In the genomic region with DNA sequence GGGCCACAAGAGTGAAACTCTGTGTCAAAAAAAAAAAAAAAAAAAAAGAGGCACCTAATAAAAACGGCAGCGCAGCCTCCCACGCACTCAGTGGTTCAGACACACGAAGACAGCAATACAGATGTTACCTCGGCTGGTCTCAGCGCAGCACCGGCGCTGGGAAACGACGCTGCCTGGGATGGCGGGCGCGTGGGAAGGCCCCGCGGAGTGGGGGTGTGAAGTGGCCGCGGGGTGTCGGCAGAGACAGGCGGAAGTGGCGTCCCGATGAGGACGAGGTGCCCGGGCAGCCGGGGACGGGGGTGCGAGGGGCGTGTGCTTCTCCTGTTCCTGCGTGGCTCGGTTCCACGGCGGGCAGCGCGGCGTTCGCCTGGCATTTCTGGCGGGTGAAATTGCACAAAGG, we compare ENCODE assay signal across 2 cellular contexts.
TF ChIP-seq lines count a peak whose summit lies in the region.

No MANE protein-coding gene starts in this region.

TF ChIP-seq in SK-N-SH, 30 proteins besides CTCF, POLR2A, EP300 and RAD21 (continued from another document):
- no peak for TF ChIP-seq SMC3 (IDR thresholded peaks at IDR 0.05; ENCODE audit: low read depth, low read length)
- TF ChIP-seq RXRA (IDR thresholded peaks at IDR 0.05; ENCODE audit: borderline replicate concordance, low read depth), result no peak
- TF ChIP-seq TAF1 (IDR thresholded peaks at IDR 0.05; ENCODE audit: borderline replicate concordance, low read depth, low read length), result no peak

TF ChIP-seq in SK-N-SH treated with all-trans-retinoic acid at 6 μM for 48 hours, 23 proteins besides CTCF, POLR2A, EP300 and RAD21 (continued from another document):
- TF ChIP-seq, protein P1, sequence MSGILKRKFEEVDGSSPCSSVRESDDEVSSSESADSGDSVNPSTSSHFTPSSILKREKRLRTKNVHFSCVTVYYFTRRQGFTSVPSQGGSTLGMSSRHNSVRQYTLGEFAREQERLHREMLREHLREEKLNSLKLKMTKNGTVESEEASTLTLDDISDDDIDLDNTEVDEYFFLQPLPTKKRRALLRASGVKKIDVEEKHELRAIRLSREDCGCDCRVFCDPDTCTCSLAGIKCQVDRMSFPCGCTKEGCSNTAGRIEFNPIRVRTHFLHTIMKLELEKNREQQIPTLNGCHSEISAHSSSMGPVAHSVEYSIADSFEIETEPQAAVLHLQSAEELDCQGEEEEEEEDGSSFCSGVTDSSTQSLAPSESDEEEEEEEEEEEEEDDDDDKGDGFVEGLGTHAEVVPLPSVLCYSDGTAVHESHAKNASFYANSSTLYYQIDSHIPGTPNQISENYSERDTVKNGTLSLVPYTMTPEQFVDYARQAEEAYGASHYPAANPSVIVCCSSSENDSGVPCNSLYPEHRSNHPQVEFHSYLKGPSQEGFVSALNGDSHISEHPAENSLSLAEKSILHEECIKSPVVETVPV (CRISPR knock-in tag; IDR thresholded peaks at IDR 0.05), result no peak
- TF ChIP-seq CSDC2 (CRISPR knock-in tag; IDR thresholded peaks at IDR 0.05) (no peak), ZFP30 (CRISPR knock-in tag; IDR thresholded peaks at IDR 0.05) (no peak), ZNF565 (CRISPR knock-in tag; conservative IDR thresholded peaks at IDR 0.05; ENCODE audit: low read depth) (no peak), RARB (CRISPR knock-in tag; IDR thresholded peaks at IDR 0.05) (no peak), BACH2 (CRISPR knock-in tag; IDR thresholded peaks at IDR 0.05; ENCODE audit: borderline replicate concordance) (no peak)
- TF ChIP-seq, protein P2, sequence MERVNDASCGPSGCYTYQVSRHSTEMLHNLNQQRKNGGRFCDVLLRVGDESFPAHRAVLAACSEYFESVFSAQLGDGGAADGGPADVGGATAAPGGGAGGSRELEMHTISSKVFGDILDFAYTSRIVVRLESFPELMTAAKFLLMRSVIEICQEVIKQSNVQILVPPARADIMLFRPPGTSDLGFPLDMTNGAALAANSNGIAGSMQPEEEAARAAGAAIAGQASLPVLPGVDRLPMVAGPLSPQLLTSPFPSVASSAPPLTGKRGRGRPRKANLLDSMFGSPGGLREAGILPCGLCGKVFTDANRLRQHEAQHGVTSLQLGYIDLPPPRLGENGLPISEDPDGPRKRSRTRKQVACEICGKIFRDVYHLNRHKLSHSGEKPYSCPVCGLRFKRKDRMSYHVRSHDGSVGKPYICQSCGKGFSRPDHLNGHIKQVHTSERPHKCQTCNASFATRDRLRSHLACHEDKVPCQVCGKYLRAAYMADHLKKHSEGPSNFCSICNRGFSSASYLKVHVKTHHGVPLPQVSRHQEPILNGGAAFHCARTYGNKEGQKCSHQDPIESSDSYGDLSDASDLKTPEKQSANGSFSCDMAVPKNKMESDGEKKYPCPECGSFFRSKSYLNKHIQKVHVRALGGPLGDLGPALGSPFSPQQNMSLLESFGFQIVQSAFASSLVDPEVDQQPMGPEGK (CRISPR knock-in tag; IDR thresholded peaks at IDR 0.05; ENCODE audit: borderline replicate concordance), result no peak
